9 cellular contexts compared by ENCODE assay signal in genomic region chr12:106918746-106919145, GRCh38. TPM values are rescaled to one million over a fixed set of nuclear protein-coding genes. Genes with fewer than 3 reads are reported as not detected.
A peak's percentile ranks its signal among the peaks of the same experiment; 100 is the strongest.
DNase-seq lines count a peak whose midpoint lies in the region; ATAC-seq, FAIRE-seq and TF ChIP-seq lines count a peak whose summit lies in the region.
"Had no signal": no experiment of that assay in that cellular context is flagged by ENCODE, and none has a peak within 500 bp of the region (broad histone marks: within the 10 kb centered on the region; RNA-seq: fewer than 3 reads in every experiment).

No MANE protein-coding gene starts in this region.

- H3K9me3 ChIP-seq in SU-DHL-6 (ENCODE audit: insufficient read depth, low read length) (no peaks in the 10 kb centered on the region), body of pancreas (no peaks in the 10 kb centered on the region)

- no peak overlapping the region for H3K9ac ChIP-seq in SU-DHL-6 (ENCODE audit: low read length)

- no peak overlapping the region for H3K4me3 ChIP-seq in SU-DHL-6 (ENCODE audit: insufficient read depth, low read length, poor library complexity, severe bottlenecking)
- no peak overlapping the region for H3K4me3 ChIP-seq in body of pancreas

- no peak overlapping the region for H2AFZ ChIP-seq in SU-DHL-6 (ENCODE audit: low read depth, low read length, severe bottlenecking)

- no peaks in the 10 kb centered on the region for H3K9me2 ChIP-seq in SU-DHL-6 (replicated peaks; ENCODE audit: insufficient read depth, low read length)

- H4K20me1 ChIP-seq in SU-DHL-6 (ENCODE audit: low read depth, low read length): no peaks in the 10 kb centered on the region; the same call in 1 of the 2 replicates

- ATAC-seq in left lobe of liver (peak; percentile 47), HG03039 (IDR thresholded peaks at IDR 0.05; ENCODE audit: unreplicated experiment) (no peak), body of pancreas (no peak), HG03095 (IDR thresholded peaks at IDR 0.05; ENCODE audit: unreplicated experiment) (no peak), HG02610 (IDR thresholded peaks at IDR 0.05; ENCODE audit: unreplicated experiment) (no peak)
- ATAC-seq: effector memory CD8-positive, alpha-beta T cell had no signal

- TF ChIP-seq CTCF in SU-DHL-6 (IDR thresholded peaks at IDR 0.05; ENCODE audit: insufficient read depth, low read length, poor library complexity, severe bottlenecking) (peak; percentile 38), body of pancreas (IDR thresholded peaks at IDR 0.05) (peak in 2 of 7 experiments; percentile 10 to 13)

- TF ChIP-seq POLR2A in body of pancreas (IDR thresholded peaks at IDR 0.05): no peak

- H3K27ac ChIP-seq in SU-DHL-6 (ENCODE audit: low read depth, low read length) (no peak overlapping the region), body of pancreas (no peak overlapping the region)

- peak; percentile 57 for DNase-seq in NCI-H1092 treated with DMSO at 0.1 percent for 48 hours (lab: John Stamatoyannopoulos, UW)
- DNase-seq in left lobe of liver (ENCODE audit: low spot score): no peak
- DNase-seq in body of pancreas: no peak
- DNase-seq: effector memory CD8-positive, alpha-beta T cell had no signal

- H3K4me2 ChIP-seq in SU-DHL-6 (ENCODE audit: low read depth, low read length, poor library complexity, severe bottlenecking): no peak overlapping the region

- no peaks in the 10 kb centered on the region for H3F3A ChIP-seq in SU-DHL-6 (ENCODE audit: insufficient read depth)

- H3K4me1 ChIP-seq in body of pancreas: no peaks in the 10 kb centered on the region

- intact Hi-C loops in body of pancreas (cut with DNase I): loop anchor here (10.0 kb wide), 1 partner anchor 534 kb away; no protein-coding TSS in a partner anchor

- H3K36me3 ChIP-seq in SU-DHL-6 (ENCODE audit: low read length) (no peaks in the 10 kb centered on the region), body of pancreas (replicated peaks in 1 of 2; ENCODE audit: insufficient read depth in 1 of 2, low read depth in 2 of 2) (no peaks in the 10 kb centered on the region)

- peak; percentile 92 for FAIRE-seq in G401.6 (lab: Jason Lieb, UNC)

- no peaks in the 10 kb centered on the region for H3K79me2 ChIP-seq in SU-DHL-6 (ENCODE audit: insufficient read depth, low read length)

- WGBS in body of pancreas, 2 donors: 41% methylated on average over 3 of the region's 3 CpGs

- H3K27me3 ChIP-seq in SU-DHL-6 (ENCODE audit: low read length): no peaks in the 10 kb centered on the region
- H3K27me3 ChIP-seq in body of pancreas: no peaks in the 10 kb centered on the region

RNA-seq across cellular contexts. Expression of gene TMEM263, which starts 37.0 kb away (rescaled TPM):
- total RNA-seq in left lobe of liver: 23.2 TPM
- total RNA-seq in body of pancreas: 10 to 100 TPM; 27.4 to 33.5 TPM
